Comparison of ENCODE assay signal across 8 cellular contexts in the genomic region with DNA sequence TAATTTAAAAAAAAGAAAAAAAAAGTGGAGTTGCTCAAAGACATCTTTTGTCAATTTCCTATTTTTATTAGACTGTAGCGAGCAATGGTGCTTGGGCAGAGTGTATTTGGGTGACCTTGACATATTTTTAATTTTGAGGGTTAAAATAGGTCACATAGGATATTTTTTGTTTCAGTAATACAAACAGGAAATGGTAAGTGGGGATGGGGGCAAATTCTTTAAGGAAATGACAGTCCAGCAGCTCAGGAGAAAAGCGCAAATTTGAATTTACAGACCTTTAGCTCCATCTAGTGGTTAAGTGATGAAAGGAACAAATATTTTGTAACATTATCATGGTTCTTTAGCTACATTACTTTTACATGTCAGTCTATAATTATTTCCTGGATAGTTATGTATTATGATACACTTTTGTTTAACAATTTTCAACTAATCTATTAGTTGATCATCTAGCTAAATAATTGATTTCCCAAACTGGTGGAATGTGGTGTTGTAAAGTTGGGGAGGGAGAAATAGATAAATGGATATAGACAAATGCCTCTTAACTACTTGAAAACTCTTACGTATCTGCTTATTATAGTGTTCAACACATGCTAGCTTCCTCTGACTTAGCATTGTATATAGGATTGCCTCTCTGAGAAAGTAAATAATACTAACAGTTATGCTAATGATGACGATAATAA. TPM values are rescaled to one million over a fixed set of nuclear protein-coding genes. Genes with fewer than 3 reads are reported as not detected.
DNase-seq lines count a peak whose midpoint lies in the region; TF ChIP-seq lines count a peak whose summit lies in the region.

No MANE protein-coding gene starts in this region.

- DNase-seq in DMS79 (lab: John Stamatoyannopoulos, UW) (peak; percentile 15), H7 (peak; percentile 60), NCI-H2196 treated with DMSO at 0.1 percent for 48 hours (lab: John Stamatoyannopoulos, UW; ENCODE audit: unreplicated experiment) (peak; percentile 59), amniotic epithelial cell (ENCODE audit: low read depth) (peak; percentile 43), hepatocyte (ENCODE audit: low spot score) (peak; percentile 59), superior temporal gyrus (ENCODE audit: extremely low spot score) (peak; percentile 89), COLO668 (lab: John Stamatoyannopoulos, UW; ENCODE audit: unreplicated experiment) (no peak)
- no peak for DNase-seq in stimulated activated CD4-positive, alpha-beta T cell treated with anti-CD3 and anti-CD28 coated beads, Interleukin-4, amount 100 ng/mL, for 1 hour

- H3K36me3 ChIP-seq in H7 (replicated peaks; ENCODE audit: control insufficient read depth, insufficient read depth, low read length) (no peaks in the 10 kb centered on the region), hepatocyte (replicated peaks; ENCODE audit: insufficient read depth, low read depth) (no peaks in the 10 kb centered on the region)

- no peak overlapping the region for H3K27ac ChIP-seq in hepatocyte

- no peaks in the 10 kb centered on the region for H3K9me2 ChIP-seq in hepatocyte (replicated peaks; ENCODE audit: insufficient read depth)

- H4K20me1 ChIP-seq in hepatocyte (ENCODE audit: insufficient read depth, poor library complexity, severe bottlenecking) = no peaks in the 10 kb centered on the region

- H3K27me3 ChIP-seq in H7 (ENCODE audit: control insufficient read depth, insufficient read depth, low read length) (no peaks in the 10 kb centered on the region), hepatocyte (no peaks in the 10 kb centered on the region)

- no peaks in the 10 kb centered on the region for H3K9me3 ChIP-seq in hepatocyte (ENCODE audit: low read depth)

- H3K79me2 ChIP-seq in hepatocyte = no peaks in the 10 kb centered on the region

- H3K4me3 ChIP-seq in H7 (ENCODE audit: insufficient read depth, low read depth, low read length) (no peak overlapping the region), hepatocyte (no peak overlapping the region)

- H3K4me1 ChIP-seq in hepatocyte (ENCODE audit: insufficient read depth) = peaks cover 19% of the 10 kb centered on the region

- no peak overlapping the region for H3K4me2 ChIP-seq in hepatocyte

- peak; percentile 77 for TF ChIP-seq CTCF in hepatocyte (IDR thresholded peaks at IDR 0.05; ENCODE audit: poor library complexity)

- WGBS in hepatocyte (ENCODE audit: low lambda C conversion rate, missing lambda C conversion rate) = 59% methylated on average over 4 of the region's 4 CpGs

- H2AFZ ChIP-seq in hepatocyte = no peak overlapping the region

RNA-seq across cellular contexts. Expression of a gene that starts 10.0 kb away (rescaled TPM):
- total RNA-seq in H7 (2014; rRNA removed; shearing (Covaris generic)) = 42.5 and 44.9 TPM in 2 replicates
- total RNA-seq in hepatocyte = 262 and 292 TPM in 2 replicates
- 78.5 and 97.6 TPM in 2 replicates for polyA plus RNA-seq in hepatocyte

Comparison
In these comparisons a context has a peak if more than half of its experiments do, and no peak if none do; other contexts are left out.
1. DNase-seq: peak in DMS79 (single experiment), H7 (single experiment), NCI-H2196 treated with DMSO at 0.1 percent for 48 hours (single experiment), amniotic epithelial cell (single experiment), hepatocyte (single experiment) and superior temporal gyrus (single experiment); none in COLO668 (single experiment) and stimulated activated CD4-positive, alpha-beta T cell treated with anti-CD3 and anti-CD28 coated beads, Interleukin-4, amount 100 ng/mL, for 1 hour (single experiment).